1 cellular context compared by ENCODE assay signal in genomic region chr10:21810582-21811244, GRCh38.
A peak's percentile ranks its signal among the peaks of the same experiment; 100 is the strongest.
TF ChIP-seq lines count a peak whose summit lies in the region.

No MANE protein-coding gene starts in this region.

TF ChIP-seq in H1, 55 proteins besides CTCF, POLR2A, EP300 and RAD21:
- peak; percentile 20; the same call in 1 of the 2 replicates for TF ChIP-seq JUND (IDR thresholded peaks at IDR 0.05; ENCODE audit: low read length)
- no peak for TF ChIP-seq ATF2 (IDR thresholded peaks at IDR 0.05; ENCODE audit: low read length)
- TF ChIP-seq CBX8 (IDR thresholded peaks at IDR 0.05; ENCODE audit: borderline replicate concordance, low read depth, low read length), result no peak
- peak; percentile 61; the same call in 1 of the 2 replicates for TF ChIP-seq TEAD4 (IDR thresholded peaks at IDR 0.05; ENCODE audit: low read depth, low read length)
- TF ChIP-seq CREB1 (IDR thresholded peaks at IDR 0.05), result 0 out of 2 replicates have a peak, but pooled peaks have one; percentile 32
